In the genomic region with DNA sequence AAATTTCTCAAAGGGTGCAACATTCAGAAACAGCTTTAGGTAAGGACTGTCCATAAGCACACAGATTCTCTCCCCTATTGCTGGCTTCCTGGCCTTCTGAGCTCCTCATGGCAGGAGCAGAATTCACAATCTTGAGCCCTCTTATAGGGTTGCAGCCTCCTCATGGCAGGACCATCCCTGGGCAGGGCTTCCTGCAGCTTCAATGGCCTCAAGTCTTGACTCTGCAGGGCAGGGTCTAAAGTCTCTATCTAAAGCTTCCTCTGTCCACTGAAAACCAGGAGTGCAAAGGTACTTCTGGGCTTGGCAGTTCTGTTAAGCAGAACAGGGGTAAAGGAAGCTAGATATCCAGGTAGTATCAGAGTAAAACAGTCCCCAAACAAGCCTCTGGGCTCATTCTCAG, we compare ENCODE assay signal across 10 cellular contexts. TPM values are rescaled to one million over a fixed set of nuclear protein-coding genes. Genes with fewer than 3 reads are reported as not detected.
"Had no signal": no experiment of that assay in that cellular context is flagged by ENCODE, and none has a peak within 500 bp of the region (broad histone marks: within the 10 kb centered on the region; RNA-seq: fewer than 3 reads in every experiment).

No MANE protein-coding gene starts in this region.

- H3K4me3 Mint-ChIP-seq: HFFc6, IgD-negative memory B cell had no signal

- H3K9me3 ChIP-seq: HAP-1 had no signal

- ATAC-seq: HCT116, HepG2 had no signal

- H3K27ac Mint-ChIP-seq: HFFc6, IgD-negative memory B cell had no signal

- H3K27me3 Mint-ChIP-seq: IgD-negative memory B cell had no signal

- H3K27ac ChIP-seq: GM23248, HL-60 had no signal

- H3K4me1 Mint-ChIP-seq: IgD-negative memory B cell had no signal

- H3K4me3 ChIP-seq: GM23248, HAP-1 had no signal

- H3K4me1 ChIP-seq: HAP-1 had no signal

- DNase-seq: GM23248, GOT3, H7, HFFc6 had no signal

- FAIRE-seq: HepG2 had no signal

RNA-seq across cellular contexts. Expression of gene TUB, which starts 28.7 kb away (rescaled TPM):
- polyA plus RNA-seq: IgD-negative memory B cell had no signal

RNA-seq across cellular contexts. Expression of gene RIC3, which starts 59.1 kb away (rescaled TPM):
- total RNA-seq: GM23248, HepG2, HFFc6, HT1080 had no signal
- polyA plus RNA-seq: HepG2 had no signal
